18 cellular contexts compared by ENCODE assay signal in the genomic region with DNA sequence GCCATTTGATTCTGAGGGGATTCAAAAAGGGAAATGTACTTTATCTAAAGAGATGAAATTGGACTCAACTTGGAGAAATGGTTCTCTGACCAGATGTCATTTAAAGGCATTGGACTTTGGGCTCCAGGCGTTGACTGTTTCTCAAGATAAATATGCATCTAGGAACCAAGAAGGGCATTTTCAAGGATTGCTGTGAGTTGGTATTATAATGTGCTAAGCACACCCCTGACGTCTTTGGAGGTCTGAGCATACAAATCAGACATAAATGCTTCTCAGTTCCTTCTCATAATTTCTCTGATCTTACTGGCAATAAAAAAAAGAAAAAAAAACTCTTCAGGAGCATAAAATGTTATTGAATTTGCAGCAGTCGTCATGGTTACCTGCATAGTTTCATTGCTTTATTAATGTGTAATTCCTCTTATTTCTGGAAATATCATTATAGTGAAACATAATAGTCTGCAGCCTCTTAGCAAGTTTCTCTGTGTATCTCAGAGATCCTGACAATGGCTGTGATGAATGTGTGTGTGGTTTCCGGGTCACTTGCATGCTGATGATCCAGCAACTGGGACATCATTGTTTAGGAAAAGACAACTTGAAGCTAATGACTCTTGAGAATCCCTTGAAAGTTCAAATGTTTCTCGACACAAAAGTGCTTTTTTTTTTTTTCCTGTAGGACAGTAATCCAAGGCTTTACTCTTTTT.
DNase-seq lines count a peak whose midpoint lies in the region; ATAC-seq, FAIRE-seq and TF ChIP-seq lines count a peak whose summit lies in the region.
"Had no signal": no experiment of that assay in that cellular context is flagged by ENCODE, and none has a peak within 500 bp of the region (broad histone marks: within the 10 kb centered on the region; RNA-seq: fewer than 3 reads in every experiment).

No MANE protein-coding gene starts in this region.

- FAIRE-seq in astrocyte (lab: Jason Lieb, UNC) = peak; percentile 41
- FAIRE-seq in small intestine (lab: Jason Lieb, UNC) = no peak
- FAIRE-seq: GM12878, HTR-8/SVneo had no signal

- H3K4me2 ChIP-seq in astrocyte (ENCODE audit: low read length) = no peak overlapping the region

- H3K27me3 ChIP-seq in astrocyte (ENCODE audit: insufficient read depth, low read length) = no peaks in the 10 kb centered on the region
- no peaks in the 10 kb centered on the region for H3K27me3 ChIP-seq in small intestine (ENCODE audit: control insufficient read depth in 2 of 2, insufficient read depth in 2 of 2, low read length in 2 of 2)

- no peak overlapping the region for H2AFZ ChIP-seq in astrocyte (ENCODE audit: low read depth, low read length)

- H3K9me3 Mint-ChIP-seq in astrocyte (ENCODE audit: unreplicated experiment) = no peaks in the 10 kb centered on the region
- H3K9me3 Mint-ChIP-seq in activated T-helper 2 cell treated with anti-CD3 and anti-CD28 coated beads, Interferon-gamma antibody, Interleukin-2, Interleukin-4, amounts not matched to agents 10 μg/mL and 5 μg/mL and 100 μg/mL, durations not matched to agents 14 hours and 24 hours and 36 hours = no peaks in the 10 kb centered on the region
- H3K9me3 Mint-ChIP-seq in stimulated activated naive CD8-positive, alpha-beta T cell treated with anti-CD3 and anti-CD28 coated beads, Interleukin-15, amount 100 ng/mL, for 72 hours = peaks cover 10 to 15% of the 10 kb centered on the region in 2 donors

- H3K4me1 Mint-ChIP-seq in astrocyte (ENCODE audit: low read depth, unreplicated experiment) = no peaks in the 10 kb centered on the region
- no peaks in the 10 kb centered on the region for H3K4me1 Mint-ChIP-seq in activated T-helper 2 cell treated with anti-CD3 and anti-CD28 coated beads, Interferon-gamma antibody, Interleukin-2, Interleukin-4, amounts not matched to agents 10 μg/mL and 5 μg/mL and 100 μg/mL, durations not matched to agents 14 hours and 24 hours and 36 hours (ENCODE audit: low read depth)
- H3K4me1 Mint-ChIP-seq in stimulated activated naive CD8-positive, alpha-beta T cell treated with anti-CD3 and anti-CD28 coated beads, Interleukin-15, amount 100 ng/mL, for 72 hours = peaks cover 22% of the 10 kb centered on the region

- H3K9ac ChIP-seq in astrocyte (ENCODE audit: low read length) = no peak overlapping the region

- no peak overlapping the region for H3K4me3 Mint-ChIP-seq in astrocyte (ENCODE audit: unreplicated experiment)
- no peak overlapping the region for H3K4me3 Mint-ChIP-seq in activated T-helper 2 cell treated with anti-CD3 and anti-CD28 coated beads, Interferon-gamma antibody, Interleukin-2, Interleukin-4, amounts not matched to agents 10 μg/mL and 5 μg/mL and 100 μg/mL, durations not matched to agents 14 hours and 24 hours and 36 hours (ENCODE audit: low read depth)
- H3K4me3 Mint-ChIP-seq in stimulated activated naive CD8-positive, alpha-beta T cell treated with anti-CD3 and anti-CD28 coated beads, Interleukin-15, amount 100 ng/mL, for 72 hours = no peak overlapping the region
- H3K4me3 Mint-ChIP-seq: CD14-positive monocyte had no signal

- H3K4me3 ChIP-seq in astrocyte (ENCODE audit: insufficient read depth, low read depth, low read length) (no peak overlapping the region), small intestine (ENCODE audit: low read depth in 1 of 2, low read length in 2 of 2) (no peak overlapping the region)
- H3K4me3 ChIP-seq: GM12878 had no signal

- whole genome bisulfite sequencing in small intestine, 3 donors = 56 to 64% (median 62%) methylated on average over 5 of the region's 5 CpGs

- peak; percentile 25 for DNase-seq in ELR (ENCODE audit: low read depth)
- peak; percentile 80 for DNase-seq in astrocyte (ENCODE audit: low read depth)
- peak; percentile 5 for DNase-seq in iris pigment epithelial cell (ENCODE audit: low read depth)
- DNase-seq in small intestine = peak; percentile 15
- no peak for DNase-seq in activated T-helper 2 cell treated with anti-CD3 and anti-CD28 coated beads, Interferon-gamma antibody, Interleukin-2, Interleukin-4, amounts not matched to agents 10 μg/mL and 5 μg/mL and 100 μg/mL, durations not matched to agents 14 hours and 24 hours and 36 hours (ENCODE audit: low spot score)
- DNase-seq in stimulated activated naive CD8-positive, alpha-beta T cell treated with anti-CD3 and anti-CD28 coated beads, Interleukin-15, amount 100 ng/mL, for 72 hours = no peak
- DNase-seq: activated effector memory CD4-positive, alpha-beta T cell treated with Interleukin-2 at 50 U/mL for 16 hours; amniotic stem cell; NCI-H2029; NCI-H510A treated with DMSO at 0.1 percent for 48 hours; SHP77; T-helper 2 cell had no signal

- H3K27me3 Mint-ChIP-seq in astrocyte (ENCODE audit: low read depth, unreplicated experiment) = no peaks in the 10 kb centered on the region
- H3K27me3 Mint-ChIP-seq in activated T-helper 2 cell treated with anti-CD3 and anti-CD28 coated beads, Interferon-gamma antibody, Interleukin-2, Interleukin-4, amounts not matched to agents 10 μg/mL and 5 μg/mL and 100 μg/mL, durations not matched to agents 14 hours and 24 hours and 36 hours (ENCODE audit: low read depth) = no peaks in the 10 kb centered on the region
- no peaks in the 10 kb centered on the region for H3K27me3 Mint-ChIP-seq in stimulated activated naive CD8-positive, alpha-beta T cell treated with anti-CD3 and anti-CD28 coated beads, Interleukin-15, amount 100 ng/mL, for 72 hours

- no peaks in the 10 kb centered on the region for H3K4me1 ChIP-seq in astrocyte (ENCODE audit: insufficient read depth, low read length)
- H3K4me1 ChIP-seq in small intestine (ENCODE audit: control insufficient read depth in 2 of 2, insufficient read depth in 1 of 2, low read depth in 1 of 2, low read length in 1 of 2) = peaks cover 0 to 2% of the 10 kb centered on the region in 2 donors

- no peaks in the 10 kb centered on the region for H3K79me2 ChIP-seq in astrocyte (ENCODE audit: insufficient read depth, low read length)

- intact Hi-C loops in activated T-helper 2 cell treated with anti-CD3 and anti-CD28 coated beads, Interferon-gamma antibody, Interleukin-2, Interleukin-4, amounts not matched to agents 10 μg/mL and 5 μg/mL and 100 μg/mL, durations not matched to agents 14 hours and 24 hours and 36 hours (cut with micrococcal nuclease) = no loop called here

- no peaks in the 10 kb centered on the region for H3K36me3 ChIP-seq in astrocyte (ENCODE audit: insufficient read depth, low read length)
- H3K36me3 ChIP-seq in small intestine (ENCODE audit: control insufficient read depth in 2 of 2, insufficient read depth in 2 of 2, low read length in 2 of 2) = no peaks in the 10 kb centered on the region
- H3K36me3 ChIP-seq: thoracic aorta had no signal

- H4K20me1 ChIP-seq in astrocyte (ENCODE audit: insufficient read depth, low read length) = no peaks in the 10 kb centered on the region

- H3K27ac ChIP-seq in astrocyte (ENCODE audit: low read depth, low read length) (no peak overlapping the region), small intestine (ENCODE audit: low read depth in 1 of 2, low read length in 1 of 2) (no peak overlapping the region)
- H3K27ac ChIP-seq: thoracic aorta had no signal

- peaks cover 13% of the 10 kb centered on the region for H3K36me3 Mint-ChIP-seq in astrocyte (ENCODE audit: low read depth, unreplicated experiment)
- H3K36me3 Mint-ChIP-seq in activated T-helper 2 cell treated with anti-CD3 and anti-CD28 coated beads, Interferon-gamma antibody, Interleukin-2, Interleukin-4, amounts not matched to agents 10 μg/mL and 5 μg/mL and 100 μg/mL, durations not matched to agents 14 hours and 24 hours and 36 hours (ENCODE audit: low read depth) = no peaks in the 10 kb centered on the region
- H3K36me3 Mint-ChIP-seq: CD14-positive monocyte had no signal

- TF ChIP-seq CTCF in astrocyte (IDR thresholded peaks at IDR 0.05; ENCODE audit: insufficient read depth, low read depth, low read length) = no peak

- H3K9me3 ChIP-seq in astrocyte (ENCODE audit: insufficient read depth, low read depth, low read length) = no peaks in the 10 kb centered on the region
- H3K9me3 ChIP-seq in small intestine (ENCODE audit: control insufficient read depth, low read depth) = no peaks in the 10 kb centered on the region
- H3K9me3 ChIP-seq: thoracic aorta had no signal

- ATAC-seq in GM19324 (IDR thresholded peaks at IDR 0.05; ENCODE audit: low FRiP score, unreplicated experiment) = no peak
- no peak for ATAC-seq in stimulated activated naive CD8-positive, alpha-beta T cell treated with anti-CD3 and anti-CD28 coated beads, Interleukin-15, amount 100 ng/mL, for 72 hours
- ATAC-seq: activated CD4-positive, CD25-positive, alpha-beta regulatory T cell treated with anti-CD3 and anti-CD28 coated beads, Interleukin-2, amount 50 U/mL, for 24 hours; GM12878 had no signal

- no peak overlapping the region for H3K27ac Mint-ChIP-seq in astrocyte (ENCODE audit: unreplicated experiment)
- H3K27ac Mint-ChIP-seq in activated T-helper 2 cell treated with anti-CD3 and anti-CD28 coated beads, Interferon-gamma antibody, Interleukin-2, Interleukin-4, amounts not matched to agents 10 μg/mL and 5 μg/mL and 100 μg/mL, durations not matched to agents 14 hours and 24 hours and 36 hours = no peak overlapping the region
- no peak overlapping the region for H3K27ac Mint-ChIP-seq in stimulated activated naive CD8-positive, alpha-beta T cell treated with anti-CD3 and anti-CD28 coated beads, Interleukin-15, amount 100 ng/mL, for 72 hours
- H3K27ac Mint-ChIP-seq: CD14-positive monocyte had no signal

Comparison
In these comparisons a context has a peak if more than half of its experiments do, and no peak if none do; other contexts are left out.
1. DNase-seq: peak in ELR (single experiment), astrocyte (single experiment), iris pigment epithelial cell (single experiment) and small intestine (single experiment); none in activated T-helper 2 cell treated with anti-CD3 and anti-CD28 coated beads, Interferon-gamma antibody, Interleukin-2, Interleukin-4, amounts not matched to agents 10 μg/mL and 5 μg/mL and 100 μg/mL, durations not matched to agents 14 hours and 24 hours and 36 hours (single experiment) and stimulated activated naive CD8-positive, alpha-beta T cell treated with anti-CD3 and anti-CD28 coated beads, Interleukin-15, amount 100 ng/mL, for 72 hours (0 of 2).